8 cellular contexts compared by ENCODE assay signal in genomic region chr11:28566643-28567042, GRCh38.
DNase-seq lines count a peak whose midpoint lies in the region; TF ChIP-seq lines count a peak whose summit lies in the region.

No MANE protein-coding gene starts in this region.

- H3K36me3 Mint-ChIP-seq in CD14-positive monocyte, result no peaks in the 10 kb centered on the region

- no peaks in the 10 kb centered on the region for H3K9me3 ChIP-seq in breast epithelium
- H3K9me3 ChIP-seq in iPS-20b (ENCODE audit: insufficient read depth, low read depth, low read length), result no peaks in the 10 kb centered on the region
- H3K9me3 ChIP-seq in skeletal muscle tissue (ENCODE audit: control insufficient read depth in 3 of 3, low read length in 3 of 3), result no peaks in the 10 kb centered on the region
- no peaks in the 10 kb centered on the region for H3K9me3 ChIP-seq in effector memory CD4-positive, alpha-beta T cell (ENCODE audit: control insufficient read depth, low read length)

- peak overlapping the region; percentile 29; the same call in 1 of the 2 replicates for H3K9ac ChIP-seq in iPS-20b (ENCODE audit: low read depth, low read length)
- peak overlapping the region in 1 of 3 donors; percentile 25 for H3K9ac ChIP-seq in skeletal muscle tissue (ENCODE audit: low read depth in 1 of 3, low read length in 3 of 3)

- H3K27ac Mint-ChIP-seq in CD14-positive monocyte, result no peak overlapping the region

- H3K9me3 Mint-ChIP-seq in CD14-positive monocyte, result peaks cover 0 to 5% (median 2%) of the 10 kb centered on the region in 7 donors

- TF ChIP-seq POLR2A in breast epithelium (IDR thresholded peaks at IDR 0.05), result no peak

- peaks cover 0 to 4% (median 0%) of the 10 kb centered on the region in 3 donors for H3K27me3 Mint-ChIP-seq in CD14-positive monocyte (ENCODE audit: low read depth in 3 of 3)

- intact Hi-C loops in breast epithelium (cut with DNase I; ENCODE audit: low total_unique reads) (no loop called here), CD14-positive monocyte (cut with micrococcal nuclease) (no loop called here)

- peak; percentile 82 for DNase-seq in HS-27A (ENCODE audit: low read depth)
- DNase-seq in breast epithelium (ENCODE audit: low spot score in 2 of 2), result no peak
- DNase-seq in NCI-H1105 treated with DMSO at 0.1 percent for 48 hours (lab: John Stamatoyannopoulos, UW), result no peak
- DNase-seq in effector memory CD4-positive, alpha-beta T cell, result no peak
- no peak for DNase-seq in NAMALWA (ENCODE audit: low spot score)
- no peak for DNase-seq in CD14-positive monocyte (ENCODE audit: low spot score)

- H3K36me3 ChIP-seq in breast epithelium, result no peaks in the 10 kb centered on the region
- H3K36me3 ChIP-seq in iPS-20b (ENCODE audit: insufficient read depth, low read depth, low read length), result no peaks in the 10 kb centered on the region
- H3K36me3 ChIP-seq in skeletal muscle tissue (ENCODE audit: control insufficient read depth in 3 of 3, insufficient read depth in 3 of 3, low read length in 3 of 3), result no peaks in the 10 kb centered on the region
- H3K36me3 ChIP-seq in effector memory CD4-positive, alpha-beta T cell (ENCODE audit: control insufficient read depth, insufficient read depth, low read length), result no peaks in the 10 kb centered on the region

- H3K27me3 ChIP-seq in breast epithelium (no peaks in the 10 kb centered on the region), iPS-20b (ENCODE audit: insufficient read depth, low read length) (peaks cover 20% of the 10 kb centered on the region), skeletal muscle tissue (ENCODE audit: control insufficient read depth in 3 of 3, insufficient read depth in 3 of 3, low read length in 3 of 3) (no peaks in the 10 kb centered on the region)
- no peaks in the 10 kb centered on the region for H3K27me3 ChIP-seq in effector memory CD4-positive, alpha-beta T cell (replicated peaks; ENCODE audit: control insufficient read depth, insufficient read depth, low read length, poor library complexity, severe bottlenecking)

- H3K27ac ChIP-seq in breast epithelium (no peak overlapping the region), iPS-20b (ENCODE audit: low read length) (no peak overlapping the region), skeletal muscle tissue (ENCODE audit: low read depth, low read length) (no peak overlapping the region)
- no peak overlapping the region for H3K27ac ChIP-seq in effector memory CD4-positive, alpha-beta T cell (ENCODE audit: insufficient read depth, low read length, poor library complexity, severe bottlenecking)

- H3K4me3 Mint-ChIP-seq in CD14-positive monocyte, result no peak overlapping the region

- no peaks in the 10 kb centered on the region for H3K4me1 ChIP-seq in breast epithelium
- H3K4me1 ChIP-seq in iPS-20b (ENCODE audit: insufficient read depth, low read length), result no peaks in the 10 kb centered on the region
- H3K4me1 ChIP-seq in skeletal muscle tissue (ENCODE audit: control insufficient read depth in 3 of 3, insufficient read depth in 3 of 3, low read length in 3 of 3), result peaks cover 0 to 6% (median 4%) of the 10 kb centered on the region in 3 donors
- H3K4me1 ChIP-seq in effector memory CD4-positive, alpha-beta T cell (ENCODE audit: control insufficient read depth, insufficient read depth, low read length, poor library complexity, severe bottlenecking), result no peaks in the 10 kb centered on the region

- peak overlapping the region in 2 of 3 donors; percentile 17 to 40 for H3K4me3 ChIP-seq in breast epithelium
- H3K4me3 ChIP-seq in iPS-20b (ENCODE audit: low read length), result peak overlapping the region; percentile 42; the same call in 1 of the 2 replicates
- H3K4me3 ChIP-seq in skeletal muscle tissue (ENCODE audit: low read length in 3 of 3), result peak overlapping the region; percentile 14 to 47 (median 38)
- no peak overlapping the region for H3K4me3 ChIP-seq in effector memory CD4-positive, alpha-beta T cell (ENCODE audit: insufficient read depth, low read depth, low read length, poor library complexity, severe bottlenecking)

- no peak for TF ChIP-seq CTCF in breast epithelium (IDR thresholded peaks at IDR 0.05)
- TF ChIP-seq CTCF in CD14-positive monocyte (IDR thresholded peaks at IDR 0.05), result no peak

- H3K4me1 Mint-ChIP-seq in CD14-positive monocyte, result no peaks in the 10 kb centered on the region
